Comparison of ENCODE assay signal across 10 cellular contexts in the genomic region with DNA sequence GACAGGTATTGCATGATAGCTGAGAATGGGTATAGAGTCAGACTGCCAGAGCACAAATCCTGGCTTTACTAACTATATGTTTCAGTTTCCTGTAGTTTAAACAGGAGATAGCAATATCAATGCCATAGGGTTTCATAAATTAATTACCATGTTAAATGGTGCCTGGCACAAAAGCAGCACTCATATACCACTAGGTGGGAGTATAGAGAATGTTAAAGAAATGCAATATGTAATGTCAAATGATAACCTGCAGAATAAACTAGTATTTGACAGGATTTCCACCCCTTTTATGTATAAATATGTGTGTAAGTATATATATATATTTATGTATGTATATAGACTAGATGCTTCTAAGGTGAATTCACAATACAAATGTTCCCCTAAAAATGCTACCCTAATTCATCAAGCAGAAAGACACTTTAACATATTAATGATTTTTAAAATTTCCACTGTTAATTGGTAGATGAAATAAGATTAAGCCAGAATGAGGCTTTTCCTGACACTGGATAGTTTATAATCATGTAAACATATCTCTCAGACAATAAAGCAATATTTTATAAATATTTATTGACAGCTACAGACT. TPM values are rescaled to one million over a fixed set of nuclear protein-coding genes. Genes with fewer than 3 reads are reported as not detected.
DNase-seq lines count a peak whose midpoint lies in the region; ATAC-seq and TF ChIP-seq lines count a peak whose summit lies in the region.
"Had no signal": no experiment of that assay in that cellular context is flagged by ENCODE, and none has a peak within 500 bp of the region (broad histone marks: within the 10 kb centered on the region; RNA-seq: fewer than 3 reads in every experiment).

No MANE protein-coding gene starts in this region.

- no peaks in the 10 kb centered on the region; the same call in 2 of the 3 replicates for H3K4me1 Mint-ChIP-seq in GM23338

- peaks cover 2% of the 10 kb centered on the region for H3K27me3 Mint-ChIP-seq in GM23338 (ENCODE audit: insufficient read depth, low read depth, poor library complexity)

- H3K27me3 ChIP-seq in GM23338 (ENCODE audit: insufficient read depth) (no peaks in the 10 kb centered on the region), PC-9 (ENCODE audit: insufficient read depth, low read depth) (no peaks in the 10 kb centered on the region), transverse colon (no peaks in the 10 kb centered on the region)
- H3K27me3 ChIP-seq: neutrophil had no signal

- H3K27ac Mint-ChIP-seq in GM23338 = no peak overlapping the region

- H3K9me3 ChIP-seq in PC-9 (ENCODE audit: insufficient read depth, low read depth) (peaks cover 12% of the 10 kb centered on the region), transverse colon (peaks cover 0 to 7% of the 10 kb centered on the region in 2 donors)
- H3K9me3 ChIP-seq: neutrophil had no signal

- POLR2A ChIA-PET in PC-9 (lab: Charles Lee; ENCODE audit: unreplicated experiment) = no interaction called here

- no peak for TF ChIP-seq POLR2A in transverse colon (IDR thresholded peaks at IDR 0.05)

- H4K20me1 ChIP-seq in GM23338 (replicated peaks; ENCODE audit: insufficient read depth) (peaks cover 35% of the 10 kb centered on the region), PC-9 (ENCODE audit: insufficient read depth) (peaks cover 10% of the 10 kb centered on the region)

- ATAC-seq in GM23338 = no peak

- intact Hi-C loops in PC-9 (cut with micrococcal nuclease; ENCODE audit: unreplicated experiment) = loop anchor here (1.0 to 10.0 kb wide), 3 partner anchors 137 to 662 kb away; a partner anchor contains a TSS
- intact Hi-C loops in transverse colon (cut with DNase I; ENCODE audit: low total_unique reads) = no loop called here

- H3K79me2 ChIP-seq in GM23338 (replicated peaks; ENCODE audit: insufficient read depth) (peaks cover 100% of the 10 kb centered on the region), PC-9 (ENCODE audit: low read depth) (peaks cover 72% of the 10 kb centered on the region)

- H3K4me1 ChIP-seq in GM23338 (ENCODE audit: insufficient read depth) = no peaks in the 10 kb centered on the region
- H3K4me1 ChIP-seq in PC-9 (replicated peaks; ENCODE audit: insufficient read depth) = no peaks in the 10 kb centered on the region
- no peaks in the 10 kb centered on the region for H3K4me1 ChIP-seq in transverse colon

- H3F3A ChIP-seq in GM23338 (replicated peaks; ENCODE audit: low read depth) = no peaks in the 10 kb centered on the region
- peaks cover 14% of the 10 kb centered on the region for H3F3A ChIP-seq in PC-9 (ENCODE audit: insufficient read depth, low read depth)

- H3K27ac ChIP-seq in GM23338 (ENCODE audit: low read depth) (0 out of 2 replicates have a peak overlapping the region, but pooled peaks have one; percentile 48), PC-9 (no peak overlapping the region), transverse colon (no peak overlapping the region)
- H3K27ac ChIP-seq: neutrophil had no signal

- H3K4me2 ChIP-seq in GM23338 (no peak overlapping the region), PC-9 (no peak overlapping the region)

- H3K9me3 Mint-ChIP-seq in GM23338 = peaks cover 22% of the 10 kb centered on the region

- peak; percentile 39 to 65; a peak in 3 of 4 replicates for TF ChIP-seq CTCF in GM23338 (conservative IDR thresholded peaks at IDR 0.05; ENCODE audit: low read depth in 2 of 2)
- TF ChIP-seq CTCF in PC-9 (conservative IDR thresholded peaks at IDR 0.05) = peak; percentile 75
- TF ChIP-seq CTCF in fibroblast of pulmonary artery (IDR thresholded peaks at IDR 0.05; ENCODE audit: low read length, missing control alignments) = peak; percentile 73
- TF ChIP-seq CTCF in transverse colon (IDR thresholded peaks at IDR 0.05) = peak; percentile 33 to 54 (median 51)

- CTCF ChIA-PET in PC-9 (lab: Charles Lee) = interaction anchor here (1.2 kb wide), 1 partner anchor 671 kb away, joined by 3 read pairs; no protein-coding TSS in a partner anchor

- H3K36me3 Mint-ChIP-seq in GM23338 (ENCODE audit: low read depth) = peaks cover 31% of the 10 kb centered on the region

- in situ Hi-C loops in transverse colon (cut with MboI; ENCODE audit: low pct_ligation_motif_present in 1 of 4, low pct_unique_long_range_greater_than_20kb in 1 of 4, low sequenced_read_pairs in 3 of 4) = loop anchor here in 3 of 4 donors (10.0 to 25.0 kb wide), 2 partner anchors 129 to 142 kb away; no protein-coding TSS in a partner anchor

- H2AFZ ChIP-seq in GM23338 (no peak overlapping the region), PC-9 (no peak overlapping the region)

- no peaks in the 10 kb centered on the region for H3K9me2 ChIP-seq in GM23338 (ENCODE audit: insufficient read depth)
- no peaks in the 10 kb centered on the region for H3K9me2 ChIP-seq in PC-9 (ENCODE audit: insufficient read depth)

- BruUV-seq in PC-9 (replicated peaks; lab: Mats Ljungman, UMichigan) = no TSS peak

- no peak overlapping the region for H3K4me3 Mint-ChIP-seq in GM23338

- no peak overlapping the region for H3K4me3 ChIP-seq in GM23338
- H3K4me3 ChIP-seq in PC-9 = no peak overlapping the region
- no peak overlapping the region for H3K4me3 ChIP-seq in fibroblast of pulmonary artery (replicated peaks; ENCODE audit: low read depth, low read length)
- no peak overlapping the region for H3K4me3 ChIP-seq in transverse colon
- H3K4me3 ChIP-seq: SK-N-MC had no signal

- H3K36me3 ChIP-seq in GM23338 (ENCODE audit: insufficient read depth) = no peaks in the 10 kb centered on the region
- peaks cover 5% of the 10 kb centered on the region; the same call in 1 of the 2 replicates for H3K36me3 ChIP-seq in PC-9 (ENCODE audit: low read depth)
- H3K36me3 ChIP-seq in transverse colon = no peaks in the 10 kb centered on the region
- H3K36me3 ChIP-seq: neutrophil had no signal

- peak; percentile 3 for DNase-seq in DMS53 treated with DMSO at 0.1 percent for 48 hours (lab: John Stamatoyannopoulos, UW; ENCODE audit: unreplicated experiment)
- DNase-seq in GM23338 (ENCODE audit: low spot score) = peak; percentile 48
- peak in 1 of 2 experiments; percentile 44 for DNase-seq in PC-9
- DNase-seq in fibroblast of pulmonary artery (ENCODE audit: low read depth) = peak; percentile 50
- no peak for DNase-seq in transverse colon
- DNase-seq in effector CD4-positive, alpha-beta T cell = no peak
- DNase-seq in anterior cingulate cortex (lab: John Stamatoyannopoulos, UW) = no peak
- DNase-seq in medulla oblongata (ENCODE audit: extremely low spot score) = no peak

- no peak for TF ChIP-seq EP300 in transverse colon (IDR thresholded peaks at IDR 0.05; ENCODE audit: low read depth)

TF ChIP-seq in GM23338, 12 proteins besides CTCF, POLR2A, EP300 and RAD21 (continues in another document):
- TF ChIP-seq STAT1 (IDR thresholded peaks at IDR 0.05; ENCODE audit: unreplicated experiment) = no peak
- no peak for TF ChIP-seq EZH2phosphoT487 (IDR thresholded peaks at IDR 0.05; ENCODE audit: unreplicated experiment)
- no peak for TF ChIP-seq CREB1 (CRISPR knock-in tag; IDR thresholded peaks at IDR 0.05; ENCODE audit: low read depth)
- no peak for TF ChIP-seq JUNB (IDR thresholded peaks at IDR 0.05; ENCODE audit: unreplicated experiment)
- TF ChIP-seq NANOG (IDR thresholded peaks at IDR 0.05; ENCODE audit: borderline replicate concordance) = no peak
- TF ChIP-seq, protein P1, sequence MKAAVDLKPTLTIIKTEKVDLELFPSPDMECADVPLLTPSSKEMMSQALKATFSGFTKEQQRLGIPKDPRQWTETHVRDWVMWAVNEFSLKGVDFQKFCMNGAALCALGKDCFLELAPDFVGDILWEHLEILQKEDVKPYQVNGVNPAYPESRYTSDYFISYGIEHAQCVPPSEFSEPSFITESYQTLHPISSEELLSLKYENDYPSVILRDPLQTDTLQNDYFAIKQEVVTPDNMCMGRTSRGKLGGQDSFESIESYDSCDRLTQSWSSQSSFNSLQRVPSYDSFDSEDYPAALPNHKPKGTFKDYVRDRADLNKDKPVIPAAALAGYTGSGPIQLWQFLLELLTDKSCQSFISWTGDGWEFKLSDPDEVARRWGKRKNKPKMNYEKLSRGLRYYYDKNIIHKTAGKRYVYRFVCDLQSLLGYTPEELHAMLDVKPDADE (IDR thresholded peaks at IDR 0.05) = no peak
- no peak for TF ChIP-seq ZNF114 (CRISPR knock-in tag; IDR thresholded peaks at IDR 0.05)

RNA-seq across cellular contexts. Expression of a gene that starts 8.6 kb away (rescaled TPM):
- 31.8 and 37.3 TPM in 2 replicates for total RNA-seq in GM23338 (2014; rRNA removed; shearing (Covaris generic))
- 17.4 and 21.5 TPM in 2 replicates for polyA plus RNA-seq in GM23338 (2016; fragmentation: Nextera tagmentation; extraction: Ambion mirVana)
- total RNA-seq in PC-9 (2021) = 18.2 and 18.6 TPM in 2 replicates
- 10 to 100 TPM in 1 of 4 donors, 1 to 10 TPM in 3; 3.8 to 17.2 (median 7.2) TPM for total RNA-seq in transverse colon

Comparison
In these comparisons a context has a peak if more than half of its experiments do, and no peak if none do; other contexts are left out.
1. DNase-seq: peak in DMS53 treated with DMSO at 0.1 percent for 48 hours (single experiment), GM23338 (single experiment) and fibroblast of pulmonary artery (single experiment); none in transverse colon (single experiment), effector CD4-positive, alpha-beta T cell (single experiment), anterior cingulate cortex (0 of 58) and medulla oblongata (single experiment).
2. Peak in every context shown above with its lines, with median percentiles within 50 percentile points of each other: CTCF ChIP-seq.